Comparison of ENCODE assay signal across 12 cellular contexts in the genomic region with DNA sequence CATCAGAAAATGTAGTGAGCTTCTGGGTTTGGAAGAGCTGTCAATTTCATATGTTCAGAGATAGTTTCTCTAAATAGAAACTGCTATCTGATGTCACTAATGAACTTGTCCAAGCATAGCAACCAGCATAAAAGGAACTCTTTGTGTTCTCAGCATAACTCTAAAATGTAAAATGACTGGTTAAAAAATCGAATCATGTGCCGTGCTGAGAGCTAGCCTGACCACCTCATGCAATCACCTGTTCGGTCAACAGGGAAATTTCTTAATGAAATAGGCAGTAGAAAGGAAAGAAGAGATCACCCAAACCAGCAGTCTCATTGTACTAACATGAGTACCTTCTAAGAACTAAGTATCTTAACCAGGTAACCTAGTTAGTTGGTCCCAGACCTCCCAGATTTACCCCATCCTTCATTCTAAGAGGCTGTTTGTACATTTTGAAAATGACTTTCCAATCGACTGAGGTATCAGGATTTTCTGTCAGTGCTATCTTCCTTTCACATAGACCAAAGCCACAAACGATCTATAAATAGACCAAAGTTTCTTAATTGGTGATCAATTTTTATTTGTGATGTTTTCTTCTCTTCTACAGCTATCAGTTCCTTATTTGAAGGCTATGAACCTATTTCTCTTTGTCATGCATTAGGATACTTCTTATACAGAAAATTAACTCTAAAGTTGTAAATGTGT.
A peak's percentile ranks its signal among the peaks of the same experiment; 100 is the strongest.
DNase-seq lines count a peak whose midpoint lies in the region; ATAC-seq, FAIRE-seq and TF ChIP-seq lines count a peak whose summit lies in the region.
"Had no signal": no experiment of that assay in that cellular context is flagged by ENCODE, and none has a peak within 500 bp of the region (broad histone marks: within the 10 kb centered on the region; RNA-seq: fewer than 3 reads in every experiment).

No MANE protein-coding gene starts in this region.

- no peaks in the 10 kb centered on the region for H3K79me2 ChIP-seq in astrocyte (ENCODE audit: insufficient read depth, low read length)
- no peaks in the 10 kb centered on the region for H3K79me2 ChIP-seq in smooth muscle cell (ENCODE audit: low read depth)

- ATAC-seq in GM18870 (IDR thresholded peaks at IDR 0.05; ENCODE audit: unreplicated experiment) (peak; percentile 61), HG02938 (IDR thresholded peaks at IDR 0.05; ENCODE audit: unreplicated experiment) (peak; percentile 59), GM18517 (IDR thresholded peaks at IDR 0.05; ENCODE audit: unreplicated experiment) (no peak)
- ATAC-seq: mucosa of descending colon had no signal

- H3K4me1 ChIP-seq in astrocyte (ENCODE audit: insufficient read depth, low read length) = peaks cover 14% of the 10 kb centered on the region
- H3K4me1 ChIP-seq in smooth muscle cell (ENCODE audit: low read depth) = peaks cover 16% of the 10 kb centered on the region

- no peaks in the 10 kb centered on the region for H4K20me1 ChIP-seq in astrocyte (ENCODE audit: insufficient read depth, low read length)
- H4K20me1 ChIP-seq in smooth muscle cell (ENCODE audit: low read depth) = no peaks in the 10 kb centered on the region

- H3K27ac Mint-ChIP-seq in astrocyte (ENCODE audit: unreplicated experiment) = no peak overlapping the region
- H3K27ac Mint-ChIP-seq: activated B cell treated with CpG ODN at 0.5 μM for 24 hours, B cell, IgD-negative memory B cell had no signal

- no peak overlapping the region for H3K9ac ChIP-seq in astrocyte (ENCODE audit: low read length)
- no peak overlapping the region for H3K9ac ChIP-seq in smooth muscle cell (ENCODE audit: low read depth)

- no peak overlapping the region for H3K4me3 Mint-ChIP-seq in astrocyte (ENCODE audit: unreplicated experiment)
- H3K4me3 Mint-ChIP-seq: activated B cell treated with CpG ODN at 0.5 μM for 24 hours, B cell, IgD-negative memory B cell had no signal

- peaks cover 2% of the 10 kb centered on the region for H3K36me3 Mint-ChIP-seq in astrocyte (ENCODE audit: low read depth, unreplicated experiment)

- no peak overlapping the region for H3K4me3 ChIP-seq in astrocyte (ENCODE audit: insufficient read depth, low read depth, low read length)
- H3K4me3 ChIP-seq in smooth muscle cell = no peak overlapping the region
- H3K4me3 ChIP-seq: mucosa of descending colon had no signal

- H3K9me3 ChIP-seq in astrocyte (ENCODE audit: insufficient read depth, low read depth, low read length) (no peaks in the 10 kb centered on the region), smooth muscle cell (replicated peaks; ENCODE audit: low read depth) (no peaks in the 10 kb centered on the region)
- H3K9me3 ChIP-seq: mucosa of descending colon had no signal

- peak; percentile 3 for DNase-seq in astrocyte (ENCODE audit: low read depth)
- no peak for DNase-seq in smooth muscle cell (lab: John Stamatoyannopoulos, UW; ENCODE audit: unreplicated experiment)
- DNase-seq in stimulated activated CD4-positive, alpha-beta T cell treated with anti-CD3 and anti-CD28 coated beads, Interleukin-15, amount 100 ng/mL, for 24 hours = no peak
- DNase-seq in stimulated activated CD4-positive, alpha-beta T cell treated with anti-CD3 and anti-CD28 coated beads, Interleukin-4, amount 100 ng/mL, for 1 hour = no peak
- DNase-seq: activated B cell treated with CpG ODN at 0.5 μM for 24 hours, mucosa of descending colon, T-helper 1 cell had no signal

- H3K27me3 Mint-ChIP-seq in astrocyte (ENCODE audit: low read depth, unreplicated experiment) = no peaks in the 10 kb centered on the region
- H3K27me3 Mint-ChIP-seq: activated B cell treated with CpG ODN at 0.5 μM for 24 hours, B cell, IgD-negative memory B cell had no signal

- peak overlapping the region; percentile 44 for H3K4me2 ChIP-seq in astrocyte (ENCODE audit: low read length)
- peak overlapping the region; percentile 66 for H3K4me2 ChIP-seq in smooth muscle cell

- H2AFZ ChIP-seq in astrocyte (ENCODE audit: low read depth, low read length) (no peak overlapping the region), smooth muscle cell (ENCODE audit: low read depth) (no peak overlapping the region)

- no peaks in the 10 kb centered on the region for H3K9me3 Mint-ChIP-seq in astrocyte (ENCODE audit: unreplicated experiment)
- H3K9me3 Mint-ChIP-seq: activated B cell treated with CpG ODN at 0.5 μM for 24 hours, IgD-negative memory B cell had no signal

- H3K27me3 ChIP-seq in astrocyte (ENCODE audit: insufficient read depth, low read length) = no peaks in the 10 kb centered on the region
- H3K27me3 ChIP-seq in smooth muscle cell (ENCODE audit: low read depth) = no peaks in the 10 kb centered on the region

- no peaks in the 10 kb centered on the region for H3K36me3 ChIP-seq in astrocyte (ENCODE audit: insufficient read depth, low read length)
- H3K36me3 ChIP-seq in smooth muscle cell (ENCODE audit: low read depth) = no peaks in the 10 kb centered on the region

- WGBS in smooth muscle cell (ENCODE audit: low lambda C conversion rate) = 88% methylated on average over 5 of the region's 5 CpGs

- no peaks in the 10 kb centered on the region for H3F3A ChIP-seq in smooth muscle cell (ENCODE audit: low read depth)

- FAIRE-seq in astrocyte (lab: Jason Lieb, UNC) = no peak

- H3K27ac ChIP-seq in astrocyte (ENCODE audit: low read depth, low read length) (no peak overlapping the region), smooth muscle cell (ENCODE audit: low read depth) (peak overlapping the region; percentile 71)

- H3K4me1 Mint-ChIP-seq in astrocyte (ENCODE audit: low read depth, unreplicated experiment) = peaks cover 29% of the 10 kb centered on the region
- H3K4me1 Mint-ChIP-seq: activated B cell treated with CpG ODN at 0.5 μM for 24 hours, IgD-negative memory B cell had no signal

- TF ChIP-seq CTCF in astrocyte (IDR thresholded peaks at IDR 0.05; ENCODE audit: insufficient read depth, low read depth, low read length) (no peak), smooth muscle cell (IDR thresholded peaks at IDR 0.05; ENCODE audit: borderline replicate concordance, insufficient read depth, poor library complexity, severe bottlenecking) (no peak)
